Comparison of ENCODE assay signal across 5 cellular contexts in genomic region chr6:17947574-17947973, GRCh38. TPM values are rescaled to one million over a fixed set of nuclear protein-coding genes. Genes with fewer than 3 reads are reported as not detected.
"Had no signal": no experiment of that assay in that cellular context is flagged by ENCODE, and none has a peak within 500 bp of the region (broad histone marks: within the 10 kb centered on the region; RNA-seq: fewer than 3 reads in every experiment).

No MANE protein-coding gene starts in this region.

RNA-seq across cellular contexts. Expression of gene KIF13A, which starts 39.9 kb away (rescaled TPM):
- total RNA-seq: activated CD4-positive, alpha-beta memory T cell treated with anti-CD3 and anti-CD28 coated beads, Interleukin-2, amount 10 ng/mL, durations not matched to agents 7 days and 5 days; activated CD4-positive, alpha-beta T cell treated with anti-CD3 and anti-CD28 coated beads, Interleukin-2, amount 10 ng/mL, durations not matched to agents 7 days and 5 days; activated CD8-positive, alpha-beta T cell treated with anti-CD3 and anti-CD28 coated beads, Interleukin-2, amount 10 ng/mL, durations not matched to agents 7 days and 5 days; activated T-helper 2 cell treated with anti-CD3 and anti-CD28 coated beads, Interferon-gamma antibody, Interleukin-2, Interleukin-4, amounts not matched to agents 10 μg/mL and 5 μg/mL and 100 μg/mL, durations not matched to agents 14 hours and 24 hours and 36 hours; T-helper 2 cell treated with Interferon-gamma antibody and Interleukin-4, amounts not matched to agents 100 ng/mL and 5 ng/mL, for 36 hours had no signal
